Comparison of ENCODE assay signal across 12 cellular contexts in the genomic region with DNA sequence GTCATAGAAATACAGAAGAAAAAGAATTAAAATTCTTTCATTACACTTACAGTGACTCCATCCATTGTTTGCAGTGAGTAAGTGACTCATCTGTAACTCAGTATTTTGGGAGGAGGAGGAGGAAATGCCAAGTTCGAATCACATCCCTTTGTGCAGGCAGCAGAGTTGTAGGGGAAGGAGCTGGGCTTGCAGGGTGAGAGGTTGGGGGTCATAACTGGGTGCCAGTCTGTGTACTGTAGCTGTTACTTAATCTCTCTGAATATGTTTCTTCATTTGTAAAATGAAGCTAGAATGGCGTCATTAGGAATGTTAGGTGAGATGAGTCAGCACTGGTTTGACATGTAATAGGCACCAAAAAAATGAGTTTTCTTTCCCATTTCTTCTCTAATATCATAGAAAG.
DNase-seq lines count a peak whose midpoint lies in the region; ATAC-seq, FAIRE-seq and TF ChIP-seq lines count a peak whose summit lies in the region.
"Had no signal": no experiment of that assay in that cellular context is flagged by ENCODE, and none has a peak within 500 bp of the region (broad histone marks: within the 10 kb centered on the region; RNA-seq: fewer than 3 reads in every experiment).

No MANE protein-coding gene starts in this region.

- in situ Hi-C loops in astrocyte of the cerebellum (cut with HindIII; ENCODE audit: low sequenced_read_pairs) = no loop called here

- TF ChIP-seq RAD21 in A549 (conservative IDR thresholded peaks at IDR 0.05 in 1 of 2, IDR thresholded peaks at IDR 0.05 in 1 of 2) = no peak

- no peaks in the 10 kb centered on the region for H3K27me3 ChIP-seq in effector memory CD4-positive, alpha-beta T cell (replicated peaks; ENCODE audit: control insufficient read depth, insufficient read depth, low read length, poor library complexity, severe bottlenecking)

- WGBS in A549 (ENCODE audit: missing lambda C conversion rate) = 2% methylated on average over 2 of the region's 2 CpGs

- ATAC-seq in A549 = peak; percentile 64 to 94; a peak in 5 of 6 replicates
- no peak for ATAC-seq in HG02870 (IDR thresholded peaks at IDR 0.05; ENCODE audit: unreplicated experiment)

- H3K4me2 ChIP-seq in A549 = peak overlapping the region; percentile 59
- H3K4me2 ChIP-seq: KMS-11 had no signal

- H3K4me3 ChIP-seq in A549 = no peak overlapping the region
- no peak overlapping the region for H3K4me3 ChIP-seq in astrocyte of the cerebellum (ENCODE audit: low read depth, low read length)
- no peak overlapping the region for H3K4me3 ChIP-seq in effector memory CD4-positive, alpha-beta T cell (ENCODE audit: insufficient read depth, low read depth, low read length, poor library complexity, severe bottlenecking)
- H3K4me3 ChIP-seq: dorsolateral prefrontal cortex had no signal

- DNase-seq in A549 (ENCODE audit: low read depth in 1 of 2, low spot score in 1 of 2) = peak in 1 of 2 experiments; percentile 27
- peak; percentile 47 for DNase-seq in HS-27A (ENCODE audit: low read depth)
- peak; percentile 32 for DNase-seq in astrocyte of the cerebellum (ENCODE audit: low read depth)
- DNase-seq in glomerular visceral epithelial cell (ENCODE audit: extremely low spot score) = peak; percentile 32
- DNase-seq in mesenteric fat pad (ENCODE audit: low spot score) = no peak
- no peak for DNase-seq in effector memory CD4-positive, alpha-beta T cell
- no peak for DNase-seq in hippocampal formation (lab: John Stamatoyannopoulos, UW)
- DNase-seq: activated CD4-positive, CD25-positive, alpha-beta regulatory T cell treated with anti-CD3 and anti-CD28 coated beads, Interleukin-2, amount 50 U/mL, for 72 hours; dorsolateral prefrontal cortex; nephron progenitor cell had no signal

- no peak overlapping the region for H3K27ac ChIP-seq in A549
- H3K27ac ChIP-seq in effector memory CD4-positive, alpha-beta T cell (ENCODE audit: insufficient read depth, low read length, poor library complexity, severe bottlenecking) = no peak overlapping the region
- H3K27ac ChIP-seq: dorsolateral prefrontal cortex, KMS-11 had no signal

- no peak for TF ChIP-seq POLR2A in A549 (IDR thresholded peaks at IDR 0.05; ENCODE audit: low read length)

- H3K4me1 ChIP-seq in A549 = peaks cover 13% of the 10 kb centered on the region; the same call in 2 of the 3 replicates
- no peaks in the 10 kb centered on the region for H3K4me1 ChIP-seq in effector memory CD4-positive, alpha-beta T cell (ENCODE audit: control insufficient read depth, insufficient read depth, low read length, poor library complexity, severe bottlenecking)

- POLR2A ChIA-PET in A549 (lab: Yijun Ruan, JAX) = no interaction called here

- TF ChIP-seq EP300 in A549 (IDR thresholded peaks at IDR 0.05) = no peak

- no peak for FAIRE-seq in A549 (lab: Jason Lieb, UNC)

- TF ChIP-seq CTCF in A549 (IDR thresholded peaks at IDR 0.05) (no peak), astrocyte of the cerebellum (IDR thresholded peaks at IDR 0.05; ENCODE audit: low read depth, low read length, missing control alignments) (no peak)

- CTCF ChIA-PET in A549 (lab: Yijun Ruan, JAX) = interaction anchor here (0.9 to 3.2 kb wide), 4 partner anchors 10 to 21 kb away, joined by 3 to 14 read pairs (median 4); no protein-coding TSS in a partner anchor

- no peaks in the 10 kb centered on the region for H3K36me3 ChIP-seq in effector memory CD4-positive, alpha-beta T cell (ENCODE audit: control insufficient read depth, insufficient read depth, low read length)

- peaks cover 7% of the 10 kb centered on the region; the same call in 2 of the 3 replicates for H3K9me3 ChIP-seq in A549
- H3K9me3 ChIP-seq in effector memory CD4-positive, alpha-beta T cell (ENCODE audit: control insufficient read depth, low read length) = no peaks in the 10 kb centered on the region

TF ChIP-seq in A549, 52 proteins besides CTCF, POLR2A, EP300 and RAD21:
- TF ChIP-seq JUN (IDR thresholded peaks at IDR 0.05) = no peak
- TF ChIP-seq FOSL2 (IDR thresholded peaks at IDR 0.05) = 0 out of 2 replicates have a peak, but pooled peaks have one; percentile 26
- TF ChIP-seq FOSL2 (CRISPR knock-in tag; IDR thresholded peaks at IDR 0.05) = peak; percentile 32
TF ChIP-seq in A549: peak in this region for 1.

Comparison
In these comparisons a context has a peak if more than half of its experiments do, and no peak if none do; other contexts are left out.
1. DNase-seq: peak in HS-27A (single experiment), astrocyte of the cerebellum (single experiment) and glomerular visceral epithelial cell (single experiment); none in mesenteric fat pad (single experiment), effector memory CD4-positive, alpha-beta T cell (0 of 3) and hippocampal formation (0 of 2).